ENCODE assay signal across 8 cellular contexts in the genomic region with DNA sequence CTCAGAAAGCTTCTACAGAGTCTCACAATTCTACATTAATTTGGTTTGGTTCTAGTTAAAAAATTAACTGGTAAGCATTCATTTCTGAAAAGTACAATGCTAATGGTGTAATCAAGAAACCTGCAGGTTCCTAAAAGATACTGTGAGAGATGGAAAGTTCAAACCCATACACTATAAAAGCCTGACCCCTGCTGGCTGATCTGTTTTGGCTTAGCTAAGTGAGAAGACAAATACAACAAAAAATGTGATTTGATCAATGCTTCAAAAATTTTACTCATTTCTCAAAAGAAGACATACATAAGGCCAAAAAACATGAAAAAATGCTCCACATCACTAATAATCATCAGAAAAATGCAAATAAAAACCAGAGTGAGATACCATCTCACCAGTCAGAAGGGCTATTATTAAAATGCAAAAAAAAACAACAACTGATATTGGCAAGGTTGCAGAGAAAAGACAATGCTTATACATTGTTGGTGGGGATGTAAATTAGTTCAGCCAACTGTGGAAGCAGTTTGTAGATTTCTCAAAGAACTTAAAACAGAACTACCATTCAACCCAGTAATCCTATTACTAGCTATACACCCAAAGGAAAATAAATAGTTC.
DNase-seq lines count a peak whose midpoint lies in the region; ATAC-seq, FAIRE-seq and TF ChIP-seq lines count a peak whose summit lies in the region.

No MANE protein-coding gene starts in this region.

- H3F3A ChIP-seq in GM23338 (replicated peaks; ENCODE audit: low read depth) = no peaks in the 10 kb centered on the region

- intact Hi-C loops in kidney (cut with DNase I) (no loop called here), testis (cut with DNase I; ENCODE audit: low total_unique reads) (no loop called here)

- ATAC-seq in GM23338 (peak; percentile 46), HG03135 (IDR thresholded peaks at IDR 0.05; ENCODE audit: unreplicated experiment) (no peak)

- H3K27me3 ChIP-seq in GM23338 (ENCODE audit: insufficient read depth) (no peaks in the 10 kb centered on the region), testis (no peaks in the 10 kb centered on the region)

- peak; percentile 15 for FAIRE-seq in kidney (lab: Jason Lieb, UNC)

- no peaks in the 10 kb centered on the region for H3K36me3 Mint-ChIP-seq in GM23338 (ENCODE audit: low read depth)

- H3K9me3 ChIP-seq in kidney (ENCODE audit: control insufficient read depth in 1 of 2, low read length in 2 of 2) = no peaks in the 10 kb centered on the region
- no peaks in the 10 kb centered on the region for H3K9me3 ChIP-seq in testis

- H3K27me3 Mint-ChIP-seq in GM23338 (ENCODE audit: insufficient read depth, low read depth, poor library complexity) = no peaks in the 10 kb centered on the region

- peak; percentile 72 to 86 for TF ChIP-seq CTCF in GM23338 (conservative IDR thresholded peaks at IDR 0.05; ENCODE audit: low read depth in 2 of 2)
- TF ChIP-seq CTCF in kidney (IDR thresholded peaks at IDR 0.05; ENCODE audit: borderline replicate concordance, extremely low read depth, insufficient read depth) = peak; percentile 58
- TF ChIP-seq CTCF in testis (IDR thresholded peaks at IDR 0.05) = peak in 2 of 3 experiments; percentile 32 to 53

- no peaks in the 10 kb centered on the region for H3K9me2 ChIP-seq in GM23338 (ENCODE audit: insufficient read depth)

- H3K27ac ChIP-seq in GM23338 (ENCODE audit: low read depth) (no peak overlapping the region), kidney (ENCODE audit: low read depth in 2 of 2, low read length in 2 of 2) (no peak overlapping the region), testis (no peak overlapping the region)

- no peak overlapping the region for H2AFZ ChIP-seq in GM23338

- TF ChIP-seq POLR2A in testis (IDR thresholded peaks at IDR 0.05) = no peak

- no peak overlapping the region for H3K4me3 ChIP-seq in GM23338
- no peak overlapping the region for H3K4me3 ChIP-seq in kidney (ENCODE audit: low read length in 2 of 2)
- no peak overlapping the region for H3K4me3 ChIP-seq in testis

- DNase-seq in NCI-H82 (lab: John Stamatoyannopoulos, UW) (peak; percentile 63), NCI-H82 treated with DMSO at 0.1 percent for 48 hours (lab: John Stamatoyannopoulos, UW; ENCODE audit: unreplicated experiment) (no peak), GM23338 (ENCODE audit: low spot score) (peak; percentile 84), NCI-H460 (ENCODE audit: extremely low read depth, low read depth) (peak; percentile 21), astrocyte of the hippocampus (ENCODE audit: low read depth, low spot score) (peak; percentile 72), kidney (no peak), testis (peak; percentile 77)

- no peak overlapping the region for H3K4me3 Mint-ChIP-seq in GM23338

- H3K79me2 ChIP-seq in GM23338 (replicated peaks; ENCODE audit: insufficient read depth) = no peaks in the 10 kb centered on the region

- H3K4me1 Mint-ChIP-seq in GM23338 = peaks cover under 1% of the 10 kb centered on the region; the same call in 1 of the 3 replicates

- H4K20me1 ChIP-seq in GM23338 (replicated peaks; ENCODE audit: insufficient read depth) = no peaks in the 10 kb centered on the region

- no peak overlapping the region for H3K4me2 ChIP-seq in GM23338

- no peak overlapping the region for H3K27ac Mint-ChIP-seq in GM23338

- no peak overlapping the region for H3K9ac ChIP-seq in kidney (ENCODE audit: low read length in 2 of 2)

- no peaks in the 10 kb centered on the region for H3K36me3 ChIP-seq in GM23338 (ENCODE audit: insufficient read depth)
- H3K36me3 ChIP-seq in kidney (ENCODE audit: control insufficient read depth in 1 of 2, insufficient read depth in 2 of 2, low read length in 2 of 2) = no peaks in the 10 kb centered on the region
- no peaks in the 10 kb centered on the region for H3K36me3 ChIP-seq in testis (ENCODE audit: low read depth, missing control alignments)

- no peaks in the 10 kb centered on the region for H3K9me3 Mint-ChIP-seq in GM23338

- H3K4me1 ChIP-seq in GM23338 (ENCODE audit: insufficient read depth) = no peaks in the 10 kb centered on the region
- no peaks in the 10 kb centered on the region for H3K4me1 ChIP-seq in kidney (ENCODE audit: control insufficient read depth in 1 of 2, insufficient read depth in 1 of 2, low read depth in 1 of 2, low read length in 2 of 2)
- no peaks in the 10 kb centered on the region for H3K4me1 ChIP-seq in testis

TF ChIP-seq in GM23338, 12 proteins besides CTCF, POLR2A, EP300 and RAD21 (continues in another document):
- TF ChIP-seq REST (IDR thresholded peaks at IDR 0.05; ENCODE audit: unreplicated experiment) = no peak
- TF ChIP-seq ZNF114 (CRISPR knock-in tag; IDR thresholded peaks at IDR 0.05) = no peak
- TF ChIP-seq JUNB (IDR thresholded peaks at IDR 0.05; ENCODE audit: unreplicated experiment) = no peak

Comparison
In these comparisons a context has a peak if more than half of its experiments do, and no peak if none do; other contexts are left out.
1. DNase-seq: peak in NCI-H82 (single experiment), GM23338 (single experiment), NCI-H460 (single experiment), astrocyte of the hippocampus (single experiment) and testis (single experiment); none in NCI-H82 treated with DMSO at 0.1 percent for 48 hours (single experiment) and kidney (single experiment).
2. Peak in every context shown above with its lines, with median percentiles within 50 percentile points of each other: CTCF ChIP-seq.